Comparison of ENCODE assay signal across 18 cellular contexts in the genomic region with DNA sequence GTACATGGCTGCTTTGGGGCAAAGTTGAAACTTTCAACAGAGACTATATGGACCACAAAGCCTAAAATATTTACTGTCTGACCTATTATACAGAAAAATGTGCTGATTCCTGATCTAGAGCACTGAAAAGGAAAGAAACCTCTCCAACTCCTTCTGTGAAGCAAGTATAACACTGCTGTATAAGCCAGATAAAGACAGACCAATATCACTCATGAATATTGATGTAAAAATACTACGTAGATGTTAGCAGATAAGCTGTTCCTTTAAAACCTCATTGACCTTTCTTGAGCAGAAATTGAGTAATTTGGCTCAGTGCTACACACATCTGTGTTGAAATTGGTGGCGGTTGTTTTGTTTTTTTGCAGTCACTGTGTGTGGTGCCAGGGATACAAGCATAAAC.
A peak's percentile ranks its signal among the peaks of the same experiment; 100 is the strongest.
DNase-seq lines count a peak whose midpoint lies in the region; ATAC-seq and TF ChIP-seq lines count a peak whose summit lies in the region.
"Had no signal": no experiment of that assay in that cellular context is flagged by ENCODE, and none has a peak within 500 bp of the region (broad histone marks: within the 10 kb centered on the region; RNA-seq: fewer than 3 reads in every experiment).

No MANE protein-coding gene starts in this region.

- no peak overlapping the region for H3K27ac ChIP-seq in mesenchymal stem cell (ENCODE audit: low read length, poor library complexity, severe bottlenecking)

- ATAC-seq in activated T-helper 17 cell treated with anti-CD3 and anti-CD28 coated beads, Interleukin-2, amount 50 U/mL, for 72 hours (replicated peaks): peak; percentile 26
- ATAC-seq: Panc1 had no signal

- H3K27ac Mint-ChIP-seq in activated T-helper 17 cell treated with anti-CD3 and anti-CD28 coated beads, Interleukin-2, amount 50 U/mL, for 72 hours: no peak overlapping the region
- H3K27ac Mint-ChIP-seq in mesothelial cell of epicardium: no peak overlapping the region

- DNase-seq in M059J (ENCODE audit: low read depth): peak; percentile 62
- DNase-seq in choroid plexus epithelial cell (ENCODE audit: low read depth): peak; percentile 29
- DNase-seq in mesenchymal stem cell: peak; percentile 4
- DNase-seq in putamen (ENCODE audit: low spot score): no peak
- no peak for DNase-seq in mesothelial cell of epicardium (ENCODE audit: low spot score in 2 of 2, unreplicated experiment in 2 of 2)
- DNase-seq in stimulated activated naive CD4-positive, alpha-beta T cell (lab: John Stamatoyannopoulos, UW): no peak
- no peak for DNase-seq in SIG-M5 treated with dmso at 0.1 percent for 504 hours (lab: John Stamatoyannopoulos, UW; ENCODE audit: unreplicated experiment)
- DNase-seq: AML-193, DMS153, EL, NCI-H1092, NCI-H2081 treated with DMSO at 0.1 percent for 48 hours, NCI-H510A treated with DMSO at 0.1 percent for 48 hours, NCI-H82 had no signal

- H3K4me3 Mint-ChIP-seq in activated T-helper 17 cell treated with anti-CD3 and anti-CD28 coated beads, Interleukin-2, amount 50 U/mL, for 72 hours: no peak overlapping the region
- H3K4me3 Mint-ChIP-seq in mesothelial cell of epicardium: no peak overlapping the region
- H3K4me3 Mint-ChIP-seq: CD14-positive monocyte had no signal

- no peaks in the 10 kb centered on the region for H3K36me3 Mint-ChIP-seq in activated T-helper 17 cell treated with anti-CD3 and anti-CD28 coated beads, Interleukin-2, amount 50 U/mL, for 72 hours (ENCODE audit: low read depth)
- no peaks in the 10 kb centered on the region for H3K36me3 Mint-ChIP-seq in mesothelial cell of epicardium
- H3K36me3 Mint-ChIP-seq: CD14-positive monocyte had no signal

- no peak overlapping the region for H2BK15ac ChIP-seq in mesenchymal stem cell (ENCODE audit: low read depth, poor library complexity, severe bottlenecking)

- H3K4me1 Mint-ChIP-seq in activated T-helper 17 cell treated with anti-CD3 and anti-CD28 coated beads, Interleukin-2, amount 50 U/mL, for 72 hours: no peaks in the 10 kb centered on the region
- H3K4me1 Mint-ChIP-seq in mesothelial cell of epicardium: peaks cover 14% of the 10 kb centered on the region
- H3K4me1 Mint-ChIP-seq: CD14-positive monocyte had no signal

- no peak overlapping the region for H4K8ac ChIP-seq in mesenchymal stem cell (ENCODE audit: low read length)

- H3K4me3 ChIP-seq in choroid plexus epithelial cell (ENCODE audit: low read depth, low read length): no peak overlapping the region
- H3K4me3 ChIP-seq in mesenchymal stem cell (ENCODE audit: insufficient read depth in 1 of 2, low read depth in 1 of 2, low read length in 2 of 2): no peak overlapping the region
- H3K4me3 ChIP-seq: HAP-1 had no signal

- WGBS in mesenchymal stem cell: 84% methylated on average over 2 of the region's 2 CpGs

- TF ChIP-seq CTCF in choroid plexus epithelial cell (conservative IDR thresholded peaks at IDR 0.05; ENCODE audit: low read depth, low read length) (no peak), mesothelial cell of epicardium (IDR thresholded peaks at IDR 0.05; ENCODE audit: unreplicated experiment) (no peak)

- H3K4me2 ChIP-seq in mesenchymal stem cell (ENCODE audit: low read length, poor library complexity, severe bottlenecking): no peak overlapping the region

- no peaks in the 10 kb centered on the region for H3K36me3 ChIP-seq in mesenchymal stem cell (ENCODE audit: control insufficient read depth in 1 of 2, insufficient read depth in 2 of 2, low read depth in 1 of 2, low read length in 2 of 2)
- H3K36me3 ChIP-seq: HAP-1 had no signal

- H2BK12ac ChIP-seq in mesenchymal stem cell (ENCODE audit: low read length in 2 of 2): no peak overlapping the region

- H3K4ac ChIP-seq in mesenchymal stem cell (ENCODE audit: low read depth in 1 of 2, low read length in 2 of 2): no peak overlapping the region

- H3K9ac ChIP-seq in mesenchymal stem cell (ENCODE audit: low read length): no peak overlapping the region

- no peak overlapping the region for H2AFZ ChIP-seq in mesenchymal stem cell (ENCODE audit: low read depth, low read length)

- H2BK5ac ChIP-seq in mesenchymal stem cell (ENCODE audit: low read depth, low read length, poor library complexity, severe bottlenecking): no peak overlapping the region

- no peaks in the 10 kb centered on the region for H3K27me3 ChIP-seq in mesenchymal stem cell (ENCODE audit: control insufficient read depth in 1 of 2, insufficient read depth in 1 of 2, low read length in 2 of 2)

- H3K79me1 ChIP-seq in mesenchymal stem cell (replicated peaks; ENCODE audit: low read length, poor library complexity, severe bottlenecking): no peaks in the 10 kb centered on the region

- H3K18ac ChIP-seq in mesenchymal stem cell (ENCODE audit: low read depth in 1 of 2, low read length in 2 of 2): no peak overlapping the region

- no peak overlapping the region for H3K23ac ChIP-seq in mesenchymal stem cell (ENCODE audit: low read length in 2 of 2)

- no peaks in the 10 kb centered on the region for H3K9me3 ChIP-seq in mesenchymal stem cell (ENCODE audit: control insufficient read depth, low read length)
- H3K9me3 ChIP-seq: HAP-1 had no signal

- no peaks in the 10 kb centered on the region for H3K4me1 ChIP-seq in mesenchymal stem cell (ENCODE audit: control insufficient read depth, insufficient read depth, low read depth, low read length)

- H3K27me3 Mint-ChIP-seq in activated T-helper 17 cell treated with anti-CD3 and anti-CD28 coated beads, Interleukin-2, amount 50 U/mL, for 72 hours: peaks cover 4% of the 10 kb centered on the region
- H3K27me3 Mint-ChIP-seq in mesothelial cell of epicardium (ENCODE audit: low read depth): no peaks in the 10 kb centered on the region

- H3K9me3 Mint-ChIP-seq in activated T-helper 17 cell treated with anti-CD3 and anti-CD28 coated beads, Interleukin-2, amount 50 U/mL, for 72 hours: no peaks in the 10 kb centered on the region
- H3K9me3 Mint-ChIP-seq in mesothelial cell of epicardium: peaks cover 10% of the 10 kb centered on the region

- H3K14ac ChIP-seq in mesenchymal stem cell (ENCODE audit: low read length in 2 of 2): no peak overlapping the region

- no peak overlapping the region for H4K91ac ChIP-seq in mesenchymal stem cell (ENCODE audit: low read length)

- no peak overlapping the region for H2AK5ac ChIP-seq in mesenchymal stem cell (ENCODE audit: low read length, severe bottlenecking)

- no peak overlapping the region for H2BK120ac ChIP-seq in mesenchymal stem cell (ENCODE audit: low read depth, low read length)

Comparison
In these comparisons a context has a peak if more than half of its experiments do, and no peak if none do; other contexts are left out.
1. DNase-seq: peak in M059J (single experiment), choroid plexus epithelial cell (single experiment) and mesenchymal stem cell (single experiment); none in putamen (single experiment), mesothelial cell of epicardium (0 of 2), stimulated activated naive CD4-positive, alpha-beta T cell (0 of 6) and SIG-M5 treated with dmso at 0.1 percent for 504 hours (single experiment).